ENCODE assay signal across 10 cellular contexts in genomic region chr10:510415-510881, GRCh38.
DNase-seq lines count a peak whose midpoint lies in the region; ATAC-seq and TF ChIP-seq lines count a peak whose summit lies in the region.
"Had no signal": no experiment of that assay in that cellular context is flagged by ENCODE, and none has a peak within 500 bp of the region (broad histone marks: within the 10 kb centered on the region; RNA-seq: fewer than 3 reads in every experiment).

No MANE protein-coding gene starts in this region.

- no peaks in the 10 kb centered on the region for H3K27me3 ChIP-seq in CD4-positive, alpha-beta T cell (ENCODE audit: control insufficient read depth, insufficient read depth, low read length)
- H3K27me3 ChIP-seq: Peyer's patch had no signal

- no peaks in the 10 kb centered on the region for H3K27me3 Mint-ChIP-seq in CD4-positive, alpha-beta T cell

- intact Hi-C loops in CD4-positive, alpha-beta T cell (cut with DNase I, micrococcal nuclease) = loop anchor here in 1 of 2 experiments (10.0 kb wide), 1 partner anchor 314 kb away; no protein-coding TSS in a partner anchor
- intact Hi-C loops in cardiac septum (cut with DNase I) (loop anchor here (2.0 to 10.0 kb wide), 3 partner anchors 104 to 277 kb away; partner anchors contain the start of gene DIP2C), posterior vena cava (cut with DNase I) (loop anchor here in 1 of 2 donors (5.0 to 10.0 kb wide), 2 partner anchors 177 to 274 kb away; partner anchors contain the start of gene DIP2C)

- peaks cover 16% of the 10 kb centered on the region for H3K4me1 Mint-ChIP-seq in CD4-positive, alpha-beta T cell (ENCODE audit: low read depth)

- no peak overlapping the region for H3K27ac Mint-ChIP-seq in CD4-positive, alpha-beta T cell
- H3K27ac Mint-ChIP-seq: activated naive CD8-positive, alpha-beta T cell treated with anti-CD3 and anti-CD28 coated beads for 36 hours had no signal

- H3K4me3 Mint-ChIP-seq in CD4-positive, alpha-beta T cell = no peak overlapping the region
- H3K4me3 Mint-ChIP-seq: activated naive CD8-positive, alpha-beta T cell treated with anti-CD3 and anti-CD28 coated beads for 36 hours had no signal

- POLR2A ChIA-PET in CD4-positive, alpha-beta T cell (lab: Charles Lee) = interaction anchor here (1.2 kb wide), 1 partner anchor 40 kb away, joined by 3 read pairs; no protein-coding TSS in a partner anchor

- H3K36me3 Mint-ChIP-seq in CD4-positive, alpha-beta T cell (ENCODE audit: low read depth) = no peaks in the 10 kb centered on the region
- H3K36me3 Mint-ChIP-seq: activated naive CD8-positive, alpha-beta T cell treated with anti-CD3 and anti-CD28 coated beads for 36 hours had no signal

- no peak for DNase-seq in CD4-positive, alpha-beta T cell
- DNase-seq in SHP77 treated with DMSO at 0.1 percent for 48 hours (lab: John Stamatoyannopoulos, UW) = peak; percentile 51
- DNase-seq in cardiac septum (ENCODE audit: low spot score) = peak; percentile 80
- peak; percentile 80 for DNase-seq in posterior vena cava (ENCODE audit: low spot score)
- DNase-seq in kidney glomerular epithelial cell (lab: John Stamatoyannopoulos, UW) = no peak
- DNase-seq in T-helper 2 cell = no peak
- no peak for DNase-seq in iPS-NIHi11 (ENCODE audit: low spot score)
- no peak for DNase-seq in stimulated activated CD4-positive, alpha-beta T cell treated with anti-CD3 and anti-CD28 coated beads, Interleukin-4, amount 100 ng/mL, for 24 hours

- TF ChIP-seq CTCF in CD4-positive, alpha-beta T cell (IDR thresholded peaks at IDR 0.05) = no peak

- CTCF ChIA-PET in CD4-positive, alpha-beta T cell (lab: Charles Lee) = no interaction called here

- no peak overlapping the region for H3K27ac ChIP-seq in CD4-positive, alpha-beta T cell (ENCODE audit: low read depth, low read length)

- peak; percentile 34 for ATAC-seq in CD4-positive, alpha-beta T cell (ENCODE audit: poor library complexity)

- no peaks in the 10 kb centered on the region for H3K9me3 ChIP-seq in CD4-positive, alpha-beta T cell (ENCODE audit: control insufficient read depth, low read length)
- H3K9me3 ChIP-seq: Peyer's patch had no signal

- H3K9me3 Mint-ChIP-seq in CD4-positive, alpha-beta T cell = no peaks in the 10 kb centered on the region
- H3K9me3 Mint-ChIP-seq: activated naive CD8-positive, alpha-beta T cell treated with anti-CD3 and anti-CD28 coated beads for 36 hours had no signal

Comparison
In these comparisons a context has a peak if more than half of its experiments do, and no peak if none do; other contexts are left out.
1. DNase-seq: peak in SHP77 treated with DMSO at 0.1 percent for 48 hours (single experiment), cardiac septum (single experiment) and posterior vena cava (single experiment); none in CD4-positive, alpha-beta T cell (0 of 10), kidney glomerular epithelial cell (single experiment), T-helper 2 cell (0 of 5), iPS-NIHi11 (single experiment) and stimulated activated CD4-positive, alpha-beta T cell treated with anti-CD3 and anti-CD28 coated beads, Interleukin-4, amount 100 ng/mL, for 24 hours (single experiment).